15 cellular contexts compared by ENCODE assay signal in genomic region chr1:230271396-230272035, GRCh38.
DNase-seq lines count a peak whose midpoint lies in the region; ATAC-seq and TF ChIP-seq lines count a peak whose summit lies in the region.
"Had no signal": no experiment of that assay in that cellular context is flagged by ENCODE, and none has a peak within 500 bp of the region (broad histone marks: within the 10 kb centered on the region; RNA-seq: fewer than 3 reads in every experiment).

No MANE protein-coding gene starts in this region.

- in situ Hi-C loops in GM13976 (cut with MboI; ENCODE audit: low sequenced_read_pairs, unreplicated experiment), result no loop called here

- H3K4me1 Mint-ChIP-seq in activated naive CD4-positive, alpha-beta T cell treated with anti-CD3 and anti-CD28 coated beads, Interleukin-2, amount 10 ng/mL, durations not matched to agents 7 days and 5 days, result peaks cover 60% of the 10 kb centered on the region
- H3K4me1 Mint-ChIP-seq in T-helper 17 cell, result peaks cover 19% of the 10 kb centered on the region
- H3K4me1 Mint-ChIP-seq in Calu3 (ENCODE audit: low read depth, unreplicated experiment), result no peaks in the 10 kb centered on the region

- intact Hi-C loops in Calu3 (cut with micrococcal nuclease; ENCODE audit: unreplicated experiment), result loop anchor here (5.0 kb wide), 1 partner anchor 609 kb away; no protein-coding TSS in a partner anchor

- ATAC-seq in T-helper 17 cell, result no peak
- ATAC-seq in gastroesophageal sphincter, result no peak
- ATAC-seq in thoracic aorta (ENCODE audit: insufficient number of reproducible peaks, low FRiP score, low read depth), result no peak

- no peaks in the 10 kb centered on the region for H3K9me3 Mint-ChIP-seq in activated naive CD4-positive, alpha-beta T cell treated with anti-CD3 and anti-CD28 coated beads, Interleukin-2, amount 10 ng/mL, durations not matched to agents 7 days and 5 days
- no peaks in the 10 kb centered on the region for H3K9me3 Mint-ChIP-seq in Calu3 (ENCODE audit: low read depth, unreplicated experiment)

- H3K9me3 ChIP-seq in T-helper 17 cell (ENCODE audit: control insufficient read depth, low read length, poor library complexity, severe bottlenecking), result no peaks in the 10 kb centered on the region
- H3K9me3 ChIP-seq in gastroesophageal sphincter, result no peaks in the 10 kb centered on the region
- H3K9me3 ChIP-seq in thoracic aorta, result no peaks in the 10 kb centered on the region
- no peaks in the 10 kb centered on the region for H3K9me3 ChIP-seq in MG63

- no peak for TF ChIP-seq EP300 in gastroesophageal sphincter (IDR thresholded peaks at IDR 0.05)

- no peak for TF ChIP-seq POLR2A in gastroesophageal sphincter (IDR thresholded peaks at IDR 0.05)

- WGBS in gastroesophageal sphincter (ENCODE audit: low coverage in 1 of 2), 2 donors, result 80% methylated on average over 8 of the region's 20 CpGs; no CpG with 5 or more reads in 1 of the 2 donors

- no peak overlapping the region for H3K4me3 Mint-ChIP-seq in activated naive CD4-positive, alpha-beta T cell treated with anti-CD3 and anti-CD28 coated beads, Interleukin-2, amount 10 ng/mL, durations not matched to agents 7 days and 5 days
- H3K4me3 Mint-ChIP-seq in T-helper 17 cell, result peak overlapping the region; percentile 78
- H3K4me3 Mint-ChIP-seq in Calu3 (ENCODE audit: low read depth, unreplicated experiment), result no peak overlapping the region

- H3K27me3 ChIP-seq in gastroesophageal sphincter, result no peaks in the 10 kb centered on the region
- H3K27me3 ChIP-seq in thoracic aorta (replicated peaks; ENCODE audit: insufficient read depth), result no peaks in the 10 kb centered on the region
- no peaks in the 10 kb centered on the region for H3K27me3 ChIP-seq in MG63

- no peak for TF ChIP-seq CTCF in gastroesophageal sphincter (IDR thresholded peaks at IDR 0.05)
- TF ChIP-seq CTCF in thoracic aorta (IDR thresholded peaks at IDR 0.05), result no peak
- TF ChIP-seq CTCF in Calu3 (IDR thresholded peaks at IDR 0.05; ENCODE audit: unreplicated experiment), result no peak
- no peak for TF ChIP-seq CTCF in GM13976 (IDR thresholded peaks at IDR 0.05; ENCODE audit: borderline replicate concordance, control extremely low read depth, extremely low read depth, insufficient read depth, missing control alignments)

- H3K4me1 ChIP-seq in gastroesophageal sphincter (peaks cover 0 to 44% (median 5%) of the 10 kb centered on the region in 3 donors), thoracic aorta (ENCODE audit: control insufficient read depth in 1 of 2, low read depth in 2 of 2) (peaks cover 18 to 65% of the 10 kb centered on the region in 2 donors)

- H3K36me3 Mint-ChIP-seq in activated naive CD4-positive, alpha-beta T cell treated with anti-CD3 and anti-CD28 coated beads, Interleukin-2, amount 10 ng/mL, durations not matched to agents 7 days and 5 days, result peaks cover 2% of the 10 kb centered on the region
- H3K36me3 Mint-ChIP-seq in T-helper 17 cell (ENCODE audit: low read depth) (peaks cover 2% of the 10 kb centered on the region), Calu3 (ENCODE audit: insufficient read depth, unreplicated experiment) (peaks cover 15% of the 10 kb centered on the region)

- BruUV-seq in Calu3 (replicated peaks; lab: Mats Ljungman, UMichigan), result no TSS peak

- H3K27me3 Mint-ChIP-seq in activated naive CD4-positive, alpha-beta T cell treated with anti-CD3 and anti-CD28 coated beads, Interleukin-2, amount 10 ng/mL, durations not matched to agents 7 days and 5 days, result no peaks in the 10 kb centered on the region
- H3K27me3 Mint-ChIP-seq in T-helper 17 cell (no peaks in the 10 kb centered on the region), Calu3 (ENCODE audit: unreplicated experiment) (no peaks in the 10 kb centered on the region)

- CTCF ChIA-PET in activated naive CD4-positive, alpha-beta T cell treated with anti-CD3 and anti-CD28 coated beads, Interleukin-2, amount 10 ng/mL, durations not matched to agents 7 days and 5 days (lab: Charles Lee), result interaction anchor here (1.2 kb wide), 1 partner anchor 106 kb away, joined by 3 read pairs; no protein-coding TSS in a partner anchor
- CTCF ChIA-PET in Calu3 (lab: Charles Lee), result no interaction called here

- H3K27ac ChIP-seq in gastroesophageal sphincter (peak overlapping the region in 3 of 4 donors; percentile 17 to 61 (median 40)), thoracic aorta (peak overlapping the region; percentile 76 to 89)

- peak; percentile 20 for DNase-seq in activated naive CD4-positive, alpha-beta T cell treated with anti-CD3 and anti-CD28 coated beads, Interleukin-2, amount 10 ng/mL, durations not matched to agents 7 days and 5 days
- DNase-seq in activated naive CD4-positive, alpha-beta T cell (lab: John Stamatoyannopoulos, UW), result no peak
- DNase-seq in T-helper 17 cell (no peak), thoracic aorta (ENCODE audit: low spot score) (no peak), MG63 (no peak), Calu3 (no peak), GM13976 (ENCODE audit: low spot score) (no peak)
- DNase-seq: activated CD4-positive, alpha-beta T cell treated with anti-CD3 and anti-CD28 coated beads for 4 hours; AML-193; cortex of kidney; GOT3; Karpas-422; NCI-H2107; stimulated activated CD4-positive, alpha-beta T cell treated with anti-CD3 and anti-CD28 coated beads, Interleukin-1b, Interleukin-23, amount 100 ng/mL, for 48 hours had no signal

- H3K4me3 ChIP-seq in gastroesophageal sphincter (no peak overlapping the region), thoracic aorta (no peak overlapping the region), MG63 (no peak overlapping the region)

- H3K36me3 ChIP-seq in gastroesophageal sphincter (peaks cover 0 to 78% of the 10 kb centered on the region in 2 donors), thoracic aorta (peaks cover 5% of the 10 kb centered on the region), MG63 (peaks cover 46% of the 10 kb centered on the region)

- peak overlapping the region; percentile 49 for H3K27ac Mint-ChIP-seq in activated naive CD4-positive, alpha-beta T cell treated with anti-CD3 and anti-CD28 coated beads, Interleukin-2, amount 10 ng/mL, durations not matched to agents 7 days and 5 days
- H3K27ac Mint-ChIP-seq in T-helper 17 cell (peak overlapping the region; percentile 59), Calu3 (ENCODE audit: unreplicated experiment) (no peak overlapping the region)
